In genomic region chr5:159178978-159179377, GRCh38 we compare ENCODE assay signal across 8 cellular contexts. TPM values are rescaled to one million over a fixed set of nuclear protein-coding genes. Genes with fewer than 3 reads are reported as not detected.
DNase-seq lines count a peak whose midpoint lies in the region; FAIRE-seq and TF ChIP-seq lines count a peak whose summit lies in the region.

No MANE protein-coding gene starts in this region.

- H3K4me3 ChIP-seq in colonic mucosa (no peak overlapping the region), Peyer's patch (no peak overlapping the region)

- peak overlapping the region; percentile 79 for H3K27ac Mint-ChIP-seq in osteocyte (ENCODE audit: unreplicated experiment)

- H3K27ac ChIP-seq in colonic mucosa = peak overlapping the region; percentile 66
- no peak overlapping the region for H3K27ac ChIP-seq in Peyer's patch

- TF ChIP-seq POLR2A in H54 (IDR thresholded peaks at IDR 0.05; ENCODE audit: low read depth, low read length) = no peak
- TF ChIP-seq POLR2A in Peyer's patch (IDR thresholded peaks at IDR 0.05) = no peak

- H3K36me3 Mint-ChIP-seq in osteocyte (ENCODE audit: unreplicated experiment) = peaks cover 32% of the 10 kb centered on the region

- no peaks in the 10 kb centered on the region for H3K27me3 ChIP-seq in colonic mucosa
- H3K27me3 ChIP-seq in Peyer's patch = no peaks in the 10 kb centered on the region

- DNase-seq in GM04504 (ENCODE audit: low read depth) (peak; percentile 75), H54 (ENCODE audit: insufficient read length, low spot score) (peak; percentile 18), OCI-M1 (lab: John Stamatoyannopoulos, UW) (peak; percentile 82), colonic mucosa (no peak), osteocyte (ENCODE audit: extremely low spot score, unreplicated experiment) (no peak), Peyer's patch (no peak), DMS79 (lab: John Stamatoyannopoulos, UW) (no peak), KBM-7 (no peak)

- H3K9me3 Mint-ChIP-seq in osteocyte (ENCODE audit: unreplicated experiment) = no peaks in the 10 kb centered on the region

- TF ChIP-seq CTCF in colonic mucosa (IDR thresholded peaks at IDR 0.05) (no peak), osteocyte (IDR thresholded peaks at IDR 0.05) (no peak), Peyer's patch (IDR thresholded peaks at IDR 0.05) (no peak)

- peak; percentile 98 for FAIRE-seq in H54 (lab: Jason Lieb, UNC)

- peaks cover 71% of the 10 kb centered on the region for H3K4me1 Mint-ChIP-seq in osteocyte (ENCODE audit: unreplicated experiment)

- H3K4me1 ChIP-seq in colonic mucosa = no peaks in the 10 kb centered on the region
- peaks cover 0 to 22% (median 0%) of the 10 kb centered on the region in 4 donors for H3K4me1 ChIP-seq in Peyer's patch

- H3K36me3 ChIP-seq in colonic mucosa (no peaks in the 10 kb centered on the region), Peyer's patch (no peaks in the 10 kb centered on the region)

- H3K9me3 ChIP-seq in colonic mucosa (no peaks in the 10 kb centered on the region), Peyer's patch (no peaks in the 10 kb centered on the region)

- no peak overlapping the region for H3K4me3 Mint-ChIP-seq in osteocyte (ENCODE audit: unreplicated experiment)

- intact Hi-C loops in colonic mucosa (cut with DNase I) = no loop called here

- in situ Hi-C loops in KBM-7 (cut with MboI; ENCODE audit: low pct_unique_long_range_greater_than_20kb, low sequenced_read_pairs) = no loop called here

- no peaks in the 10 kb centered on the region for H3K27me3 Mint-ChIP-seq in osteocyte (ENCODE audit: unreplicated experiment)

- H3K9ac ChIP-seq in colonic mucosa (ENCODE audit: low read depth in 2 of 2, low read length in 2 of 2) = no peak overlapping the region

RNA-seq across cellular contexts. Expression of gene RNF145, which starts 30.4 kb away (rescaled TPM):
- total RNA-seq in colonic mucosa = 10 to 100 TPM; 58.8 to 92.3 TPM
- 93.4 and 99.8 TPM in 2 replicates for total RNA-seq in osteocyte
- 10 to 100 TPM; 12.1 to 85.8 (median 23.6) TPM for total RNA-seq in Peyer's patch

Comparison
In these comparisons a context has a peak if more than half of its experiments do, and no peak if none do; other contexts are left out.
1. DNase-seq: peak in GM04504 (single experiment), H54 (single experiment) and OCI-M1 (single experiment); none in colonic mucosa (single experiment), osteocyte (single experiment), Peyer's patch (0 of 3), DMS79 (single experiment) and KBM-7 (single experiment).